Comparison of ENCODE assay signal across 29 cellular contexts in the genomic region with DNA sequence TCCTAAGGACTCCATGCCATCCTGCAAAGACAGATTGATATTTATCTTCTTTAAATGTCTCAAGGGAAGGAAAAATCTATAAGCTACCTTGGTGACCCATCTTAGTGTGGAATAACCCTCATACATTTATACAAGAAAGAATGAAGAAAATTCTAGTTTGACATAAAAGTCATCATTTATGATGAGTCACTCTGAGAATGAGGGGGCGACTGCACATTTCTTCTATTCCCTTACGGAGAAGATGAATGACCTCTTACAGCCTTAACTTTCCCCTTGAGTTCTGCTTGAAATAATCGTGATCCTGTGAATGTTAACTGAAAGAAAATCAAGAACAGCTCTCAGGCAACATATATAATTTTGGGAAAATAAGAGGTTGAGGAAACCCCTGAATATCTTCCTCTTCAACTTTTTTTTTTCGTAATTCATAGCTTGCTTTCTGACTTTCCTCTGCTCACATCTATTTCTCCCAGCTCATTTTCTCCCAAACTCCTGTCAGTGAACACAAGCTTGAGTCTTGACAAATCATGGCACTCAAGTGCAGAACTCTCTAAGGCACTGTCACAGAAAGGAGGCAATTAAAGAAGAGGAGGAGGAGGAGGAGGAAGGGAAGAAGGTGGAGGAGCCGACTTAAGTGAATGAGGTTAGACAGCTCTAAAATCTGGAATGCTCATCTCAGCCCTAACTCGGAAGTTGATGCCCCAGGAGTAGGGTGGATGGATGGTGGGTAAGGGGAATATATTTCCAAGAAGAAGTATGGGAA. TPM values are rescaled to one million over a fixed set of nuclear protein-coding genes. Genes with fewer than 3 reads are reported as not detected.
DNase-seq lines count a peak whose midpoint lies in the region; ATAC-seq, FAIRE-seq and TF ChIP-seq lines count a peak whose summit lies in the region.
"Had no signal": no experiment of that assay in that cellular context is flagged by ENCODE, and none has a peak within 500 bp of the region (broad histone marks: within the 10 kb centered on the region; RNA-seq: fewer than 3 reads in every experiment).

No MANE protein-coding gene starts in this region.

- no CpG with 5 or more reads among the region's 6 CpGs for WGBS in H9 (ENCODE audit: extremely low coverage, insufficient read length, low lambda C conversion rate)

- ATAC-seq in HG03460 (IDR thresholded peaks at IDR 0.05; ENCODE audit: unreplicated experiment) (no peak), GM21447 (IDR thresholded peaks at IDR 0.05; ENCODE audit: unreplicated experiment) (no peak)
- ATAC-seq: gastrocnemius medialis; mucosa of descending colon; PC-3; right cardiac atrium; stimulated activated effector memory CD8-positive, alpha-beta T cell treated with anti-CD3 and anti-CD28 coated beads, Interleukin-12 subunit alpha, Interleukin-12 subunit beta, amount 100 ng/mL, for 72 hours had no signal

- H3K23me2 ChIP-seq in H9 (ENCODE audit: insufficient read length, low read depth, low read length, poor library complexity, severe bottlenecking), result no peaks in the 10 kb centered on the region

- H2AFZ ChIP-seq in H9 (ENCODE audit: low read length) (peak overlapping the region; percentile 22), astrocyte (ENCODE audit: low read depth, low read length) (peak overlapping the region; percentile 28)
- H2AFZ ChIP-seq: parathyroid adenoma had no signal

- no peak overlapping the region for H3K27ac ChIP-seq in H9 (ENCODE audit: insufficient read length, low read depth, low read length)
- H3K27ac ChIP-seq in astrocyte (ENCODE audit: low read depth, low read length), result no peak overlapping the region
- H3K27ac ChIP-seq: gastrocnemius medialis, parathyroid adenoma, WERI-Rb-1 had no signal

- H3K18ac ChIP-seq in H9 (ENCODE audit: insufficient read length, low read depth, low read length), result peak overlapping the region; percentile 58

- no peaks in the 10 kb centered on the region for H3K79me1 ChIP-seq in H9 (ENCODE audit: insufficient read depth, low read depth, low read length, poor library complexity, severe bottlenecking)

- H3K36me3 ChIP-seq in astrocyte (ENCODE audit: insufficient read depth, low read length), result no peaks in the 10 kb centered on the region
- H3K36me3 ChIP-seq: gastrocnemius medialis, WERI-Rb-1 had no signal

- no peak overlapping the region for H3K4me3 ChIP-seq in astrocyte (ENCODE audit: insufficient read depth, low read depth, low read length)
- no peak overlapping the region for H3K4me3 ChIP-seq in fibroblast of the aortic adventitia (ENCODE audit: low read depth, low read length)
- H3K4me3 ChIP-seq: gastrocnemius medialis, lung, mucosa of descending colon had no signal

- H3K27me3 ChIP-seq in H9 (ENCODE audit: insufficient read depth, low read length) (no peaks in the 10 kb centered on the region), astrocyte (ENCODE audit: insufficient read depth, low read length) (no peaks in the 10 kb centered on the region)
- H3K27me3 ChIP-seq: gastrocnemius medialis had no signal

- no peak overlapping the region for H4K5ac ChIP-seq in H9 (ENCODE audit: insufficient read length, low read depth, low read length)

- H3K23ac ChIP-seq in H9 (ENCODE audit: insufficient read length, low read depth, low read length), result no peak overlapping the region

- H3K27me3 Mint-ChIP-seq in H9 (ENCODE audit: low read depth) (no peaks in the 10 kb centered on the region), astrocyte (ENCODE audit: low read depth, unreplicated experiment) (peaks cover 4% of the 10 kb centered on the region)
- H3K27me3 Mint-ChIP-seq: activated naive CD8-positive, alpha-beta T cell treated with anti-CD3 and anti-CD28 coated beads for 36 hours; brain had no signal

- H3K9me3 ChIP-seq in H9 (ENCODE audit: control insufficient read depth, low read depth, low read length), result no peaks in the 10 kb centered on the region
- no peaks in the 10 kb centered on the region for H3K9me3 ChIP-seq in astrocyte (ENCODE audit: insufficient read depth, low read depth, low read length)
- H3K9me3 ChIP-seq: gastrocnemius medialis, mucosa of descending colon had no signal

- no peak overlapping the region for H3K56ac ChIP-seq in H9 (ENCODE audit: insufficient read length, low read depth, low read length)

- H3K4me3 Mint-ChIP-seq in H9 (no peak overlapping the region), astrocyte (ENCODE audit: unreplicated experiment) (no peak overlapping the region)
- H3K4me3 Mint-ChIP-seq: activated CD4-positive, alpha-beta T cell treated with anti-CD3 and anti-CD28 coated beads, Interleukin-2, amount 10 ng/mL, durations not matched to agents 24 days and 14 days; activated naive CD8-positive, alpha-beta T cell treated with anti-CD3 and anti-CD28 coated beads for 36 hours; brain; nephron progenitor cell; stimulated activated effector memory CD8-positive, alpha-beta T cell treated with anti-CD3 and anti-CD28 coated beads, Interleukin-12 subunit alpha, Interleukin-12 subunit beta, amount 100 ng/mL, for 72 hours had no signal

- H3K4ac ChIP-seq in H9 (ENCODE audit: low read depth, low read length), result no peak overlapping the region

- H3K9ac ChIP-seq in H9 (ENCODE audit: extremely low read depth, insufficient read length, low read length) (no peak overlapping the region), astrocyte (ENCODE audit: low read length) (no peak overlapping the region)
- H3K9ac ChIP-seq: parathyroid adenoma had no signal

- H2BK15ac ChIP-seq in H9 (ENCODE audit: low read depth, low read length), result no peak overlapping the region

- H3K4me1 Mint-ChIP-seq in H9, result no peaks in the 10 kb centered on the region
- H3K4me1 Mint-ChIP-seq in astrocyte (ENCODE audit: low read depth, unreplicated experiment), result peaks cover 1% of the 10 kb centered on the region
- H3K4me1 Mint-ChIP-seq: activated CD4-positive, alpha-beta T cell treated with anti-CD3 and anti-CD28 coated beads, Interleukin-2, amount 10 ng/mL, durations not matched to agents 24 days and 14 days; activated naive CD8-positive, alpha-beta T cell treated with anti-CD3 and anti-CD28 coated beads for 36 hours; stimulated activated effector memory CD8-positive, alpha-beta T cell treated with anti-CD3 and anti-CD28 coated beads, Interleukin-12 subunit alpha, Interleukin-12 subunit beta, amount 100 ng/mL, for 72 hours had no signal

- H3K4me2 ChIP-seq in H9 (ENCODE audit: insufficient read depth, insufficient read length, low read length) (no peak overlapping the region), astrocyte (ENCODE audit: low read length) (peak overlapping the region; percentile 28)

- no peaks in the 10 kb centered on the region for H3K9me3 Mint-ChIP-seq in H9
- H3K9me3 Mint-ChIP-seq in astrocyte (ENCODE audit: unreplicated experiment), result no peaks in the 10 kb centered on the region
- H3K9me3 Mint-ChIP-seq: activated CD4-positive, alpha-beta T cell treated with anti-CD3 and anti-CD28 coated beads, Interleukin-2, amount 10 ng/mL, durations not matched to agents 24 days and 14 days; activated naive CD8-positive, alpha-beta T cell treated with anti-CD3 and anti-CD28 coated beads for 36 hours; brain; nephron progenitor cell had no signal

- no peak overlapping the region for H2BK12ac ChIP-seq in H9 (ENCODE audit: insufficient read length, low read depth, low read length)

- H4K20me1 ChIP-seq in H9 (ENCODE audit: control insufficient read depth, insufficient read depth, insufficient read length) (no peaks in the 10 kb centered on the region), astrocyte (ENCODE audit: insufficient read depth, low read length) (no peaks in the 10 kb centered on the region)

- no peak overlapping the region for H3T11ph ChIP-seq in H9 (ENCODE audit: low read length)

- no peaks in the 10 kb centered on the region for H3K79me2 ChIP-seq in H9 (ENCODE audit: insufficient read depth, low read length)
- no peaks in the 10 kb centered on the region for H3K79me2 ChIP-seq in astrocyte (ENCODE audit: insufficient read depth, low read length)
- H3K79me2 ChIP-seq: parathyroid adenoma had no signal

- no peak overlapping the region for H3K14ac ChIP-seq in H9 (ENCODE audit: insufficient read depth, low read length)

- no peaks in the 10 kb centered on the region for H3K4me1 ChIP-seq in H9 (ENCODE audit: insufficient read depth, low read length)
- H3K4me1 ChIP-seq in astrocyte (ENCODE audit: insufficient read depth, low read length), result peaks cover 6% of the 10 kb centered on the region
- H3K4me1 ChIP-seq: gastrocnemius medialis, parathyroid adenoma had no signal

- no peak overlapping the region for H2BK5ac ChIP-seq in H9 (ENCODE audit: insufficient read length, low read length)

- no peak overlapping the region for H2BK120ac ChIP-seq in H9 (ENCODE audit: low read depth, low read length, poor library complexity, severe bottlenecking)

- H2BK20ac ChIP-seq in H9 (ENCODE audit: low read depth, low read length, poor library complexity, severe bottlenecking), result no peak overlapping the region

- no peaks in the 10 kb centered on the region for H3K36me3 Mint-ChIP-seq in H9 (ENCODE audit: insufficient read depth in 1 of 3, low read depth in 3 of 3)
- no peaks in the 10 kb centered on the region for H3K36me3 Mint-ChIP-seq in astrocyte (ENCODE audit: low read depth, unreplicated experiment)
- H3K36me3 Mint-ChIP-seq: activated naive CD8-positive, alpha-beta T cell treated with anti-CD3 and anti-CD28 coated beads for 36 hours; brain; stimulated activated effector memory CD8-positive, alpha-beta T cell treated with anti-CD3 and anti-CD28 coated beads, Interleukin-12 subunit alpha, Interleukin-12 subunit beta, amount 100 ng/mL, for 72 hours had no signal

- H3K27ac Mint-ChIP-seq in H9 (no peak overlapping the region), astrocyte (ENCODE audit: unreplicated experiment) (no peak overlapping the region)
- H3K27ac Mint-ChIP-seq: activated CD4-positive, alpha-beta T cell treated with anti-CD3 and anti-CD28 coated beads, Interleukin-2, amount 10 ng/mL, durations not matched to agents 24 days and 14 days; activated naive CD8-positive, alpha-beta T cell treated with anti-CD3 and anti-CD28 coated beads for 36 hours; brain; nephron progenitor cell; stimulated activated effector memory CD8-positive, alpha-beta T cell treated with anti-CD3 and anti-CD28 coated beads, Interleukin-12 subunit alpha, Interleukin-12 subunit beta, amount 100 ng/mL, for 72 hours had no signal

- no peak overlapping the region for H4K8ac ChIP-seq in H9 (replicated peaks; ENCODE audit: insufficient read length, low read depth, low read length)

- DNase-seq in H9 (no peak), astrocyte (ENCODE audit: low read depth) (peak; percentile 82), fibroblast of the aortic adventitia (ENCODE audit: low read depth) (peak; percentile 7), NCI-H748 (lab: John Stamatoyannopoulos, UW; ENCODE audit: unreplicated experiment) (no peak), NCI-H2171 (lab: John Stamatoyannopoulos, UW) (no peak)
- DNase-seq: activated CD4-positive, alpha-beta T cell treated with anti-CD3 and anti-CD28 coated beads, Interleukin-2, amount 10 ng/mL, durations not matched to agents 24 days and 14 days; activated effector memory CD4-positive, alpha-beta T cell treated with anti-CD3 and anti-CD28 coated beads, Interleukin-2, amount 50 U/mL, for 16 hours; activated naive CD8-positive, alpha-beta T cell treated with anti-CD3 and anti-CD28 coated beads for 36 hours; activated T-cell treated with anti-CD3 and anti-CD28 coated beads, Interleukin-2, amount 50 U/mL, for 1 hour; effector CD4-positive, alpha-beta T cell; gastrocnemius medialis; GOT3; mucosa of descending colon; NCI-H1436 treated with DMSO at 0.1 percent for 48 hours; NCI-H2107; nephron progenitor cell; PC-3; right cardiac atrium; Right ventricle myocardium superior; stimulated activated CD4-positive, alpha-beta T cell treated with anti-CD3 and anti-CD28 coated beads, Interleukin-12 subunit alpha, Interleukin-12 subunit beta, amount 100 ng/mL, for 4 hours; stimulated activated CD4-positive, alpha-beta T cell treated with anti-CD3 and anti-CD28 coated beads, Interleukin-4, amount 100 ng/mL, for 24 hours; WERI-Rb-1 had no signal

- no peak overlapping the region for H2AK5ac ChIP-seq in H9 (ENCODE audit: insufficient read length, low read length)

- no peak for FAIRE-seq in astrocyte (lab: Jason Lieb, UNC)
- FAIRE-seq: colon had no signal

- TF ChIP-seq CTCF in H9 (conservative IDR thresholded peaks at IDR 0.05) (no peak), astrocyte (IDR thresholded peaks at IDR 0.05; ENCODE audit: insufficient read depth, low read depth, low read length) (no peak), fibroblast of the aortic adventitia (IDR thresholded peaks at IDR 0.05; ENCODE audit: insufficient read depth, low read length) (no peak)

- no peak overlapping the region for H4K91ac ChIP-seq in H9 (ENCODE audit: insufficient read length, low read depth, low read length)

RNA-seq across cellular contexts. Expression of a gene that starts 27.0 kb away (rescaled TPM):
- total RNA-seq in H9 (2021) (10.2 and 11.3 TPM in 2 replicates), astrocyte (6.1 and 6.3 TPM in 2 replicates), fibroblast of the aortic adventitia (ENCODE audit: low replicate concordance) (10.7 and 16.8 TPM in 2 replicates)

Comparison
In these comparisons a context has a peak if more than half of its experiments do, and no peak if none do; other contexts are left out.
1. DNase-seq: peak in astrocyte (single experiment) and fibroblast of the aortic adventitia (single experiment); none in H9 (single experiment), NCI-H748 (single experiment) and NCI-H2171 (single experiment).